9 cellular contexts compared by ENCODE assay signal in genomic region chr1:3352084-3352951, GRCh38.
DNase-seq lines count a peak whose midpoint lies in the region; ATAC-seq and TF ChIP-seq lines count a peak whose summit lies in the region.
"Had no signal": no experiment of that assay in that cellular context is flagged by ENCODE, and none has a peak within 500 bp of the region (broad histone marks: within the 10 kb centered on the region; RNA-seq: fewer than 3 reads in every experiment).

No MANE protein-coding gene starts in this region.

- ATAC-seq in left ventricle myocardium superior (peak; percentile 6), HG02588 (IDR thresholded peaks at IDR 0.05; ENCODE audit: unreplicated experiment) (no peak)

- H3K27ac ChIP-seq in VCaP (peak overlapping the region; percentile 25), rectal smooth muscle tissue (ENCODE audit: low read depth, low read length) (peak overlapping the region; percentile 86)
- H3K27ac ChIP-seq: SK-N-MC had no signal

- no peak for TF ChIP-seq CTCF in VCaP (conservative IDR thresholded peaks at IDR 0.05)

- DNase-seq in DMS153 treated with DMSO at 0.1 percent for 48 hours (lab: John Stamatoyannopoulos, UW; ENCODE audit: unreplicated experiment) (peak; percentile 59), left ventricle myocardium superior (peak; percentile 57), NCI-H1694 treated with DMSO at 0.1 percent for 48 hours (lab: John Stamatoyannopoulos, UW) (no peak), NCI-H1105 treated with DMSO at 0.1 percent for 48 hours (lab: John Stamatoyannopoulos, UW) (no peak), NCI-H2081 treated with DMSO at 0.1 percent for 48 hours (lab: John Stamatoyannopoulos, UW) (no peak)

- H3K4me1 ChIP-seq in rectal smooth muscle tissue (ENCODE audit: control insufficient read depth, insufficient read depth, low read length), result peaks cover 21% of the 10 kb centered on the region

- no peak overlapping the region for H3K4me3 ChIP-seq in rectal smooth muscle tissue (ENCODE audit: low read length)
- H3K4me3 ChIP-seq: SK-N-MC had no signal

- no peaks in the 10 kb centered on the region for H3K36me3 ChIP-seq in rectal smooth muscle tissue (ENCODE audit: control insufficient read depth, insufficient read depth, low read length)

- intact Hi-C loops in left ventricle myocardium superior (cut with micrococcal nuclease), result no loop called here

- no peaks in the 10 kb centered on the region for H3K27me3 ChIP-seq in rectal smooth muscle tissue (ENCODE audit: control insufficient read depth, insufficient read depth, low read length)

- no peak overlapping the region for H3K9ac ChIP-seq in rectal smooth muscle tissue (ENCODE audit: low read length)

Comparison
In these comparisons a context has a peak if more than half of its experiments do, and no peak if none do; other contexts are left out.
1. DNase-seq: peak in DMS153 treated with DMSO at 0.1 percent for 48 hours (single experiment) and left ventricle myocardium superior (single experiment); none in NCI-H1694 treated with DMSO at 0.1 percent for 48 hours (single experiment), NCI-H1105 treated with DMSO at 0.1 percent for 48 hours (single experiment) and NCI-H2081 treated with DMSO at 0.1 percent for 48 hours (single experiment).